ENCODE assay signal across 17 cellular contexts in genomic region chr3:82157952-82158351, GRCh38.
A peak's percentile ranks its signal among the peaks of the same experiment; 100 is the strongest.
DNase-seq lines count a peak whose midpoint lies in the region; ATAC-seq and TF ChIP-seq lines count a peak whose summit lies in the region.
"Had no signal": no experiment of that assay in that cellular context is flagged by ENCODE, and none has a peak within 500 bp of the region (broad histone marks: within the 10 kb centered on the region; RNA-seq: fewer than 3 reads in every experiment).

No MANE protein-coding gene starts in this region.

- no peak for TF ChIP-seq CTCF in astrocyte of the cerebellum (IDR thresholded peaks at IDR 0.05; ENCODE audit: low read depth, low read length, missing control alignments)

- no peak overlapping the region for H3K4me3 ChIP-seq in astrocyte of the cerebellum (ENCODE audit: low read depth, low read length)
- H3K4me3 ChIP-seq: GM23338, lower lobe of right lung, upper lobe of right lung had no signal

- no peak for ATAC-seq in GM21367 (IDR thresholded peaks at IDR 0.05; ENCODE audit: unreplicated experiment)
- ATAC-seq in activated CD4-positive, CD25-positive, alpha-beta regulatory T cell treated with anti-CD3 and anti-CD28 coated beads, Interleukin-2, amount 50 U/mL, for 24 hours: no peak
- ATAC-seq: GM23338, lower lobe of right lung, upper lobe of right lung had no signal

- in situ Hi-C loops in ACHN (cut with HindIII; ENCODE audit: low pct_ligation_motif_present, low pct_unique_long_range_greater_than_20kb, low sequenced_read_pairs) (no loop called here), astrocyte of the cerebellum (cut with HindIII; ENCODE audit: low sequenced_read_pairs) (no loop called here)

- DNase-seq in ACHN (peak; percentile 74), HS-27A (ENCODE audit: low read depth) (peak; percentile 81), astrocyte of the cerebellum (ENCODE audit: low read depth) (peak; percentile 9), glomerular visceral epithelial cell (ENCODE audit: extremely low spot score) (peak; percentile 75), T-helper 1 cell (no peak)
- DNase-seq in stimulated activated CD4-positive, alpha-beta T cell treated with anti-CD3 and anti-CD28 coated beads, Interleukin-2, amount 100 ng/mL, for 48 hours: no peak
- DNase-seq: activated naive CD8-positive, alpha-beta T cell treated with anti-CD3 and anti-CD28 coated beads, Interleukin-2, amount 10 ng/mL, durations not matched to agents 7 days and 5 days; AML-193; hippocampal formation; lower lobe of right lung; NCI-H1092; NCI-H524 treated with DMSO at 0.1 percent for 48 hours; stimulated activated CD8-positive, alpha-beta memory T cell treated with anti-CD3 and anti-CD28 coated beads, Interleukin-4, amount 100 ng/mL, for 48 hours; upper lobe of right lung had no signal

Comparison
In these comparisons a context has a peak if more than half of its experiments do, and no peak if none do; other contexts are left out.
1. DNase-seq: peak in ACHN (single experiment), HS-27A (single experiment), astrocyte of the cerebellum (single experiment) and glomerular visceral epithelial cell (single experiment); none in T-helper 1 cell (0 of 5) and stimulated activated CD4-positive, alpha-beta T cell treated with anti-CD3 and anti-CD28 coated beads, Interleukin-2, amount 100 ng/mL, for 48 hours (0 of 2).